1 cellular context compared by ENCODE assay signal in genomic region chr15:98647026-98647773, GRCh38.
A peak's percentile ranks its signal among the peaks of the same experiment; 100 is the strongest.
TF ChIP-seq lines count a peak whose summit lies in the region.

No MANE protein-coding gene starts in this region.

TF ChIP-seq in K562, 482 proteins besides CTCF, POLR2A, EP300 and RAD21 (continued from another document):
- TF ChIP-seq AFF4 (CRISPR knock-in tag; IDR thresholded peaks at IDR 0.05) (no peak), MYC (IDR thresholded peaks at IDR 0.05; ENCODE audit: low read depth, low read length) (peak; percentile 63), MYC (CRISPR knock-in tag; IDR thresholded peaks at IDR 0.05; ENCODE audit: borderline replicate concordance, low read depth) (no peak), MECOM (CRISPR knock-in tag; IDR thresholded peaks at IDR 0.05) (no peak), RB1 (IDR thresholded peaks at IDR 0.05; ENCODE audit: low read depth) (peak; percentile 75; the same call in 1 of the 2 replicates)
